1 cellular context compared by ENCODE assay signal in the genomic region with DNA sequence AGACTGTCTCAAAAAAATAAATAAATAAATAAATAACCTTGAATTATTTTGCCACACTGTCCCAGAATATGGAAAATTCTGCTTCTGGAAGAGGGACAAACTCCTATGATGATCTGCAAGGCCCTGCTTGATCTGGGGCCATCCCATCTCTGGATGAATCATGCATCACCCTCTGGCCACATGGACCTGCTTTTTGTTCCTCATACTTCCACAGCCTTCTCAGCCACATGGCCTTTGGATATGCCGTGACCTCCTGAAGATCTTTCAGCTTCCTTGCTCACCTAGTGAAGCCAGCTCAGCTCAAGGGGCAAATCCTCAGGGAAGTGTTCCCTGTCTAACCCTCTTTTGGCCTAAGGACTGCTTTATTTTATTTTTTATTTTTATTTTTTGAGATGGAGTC.
TF ChIP-seq lines count a peak whose summit lies in the region.

No MANE protein-coding gene starts in this region.

TF ChIP-seq in GM12878, 131 proteins besides CTCF, POLR2A, EP300 and RAD21:
- TF ChIP-seq BRCA1 (IDR thresholded peaks at IDR 0.05; ENCODE audit: low read depth, low read length) (no peak), PAX5 (IDR thresholded peaks at IDR 0.05; ENCODE audit: borderline replicate concordance, low read depth, low read length) (no peak), PAX8 (IDR thresholded peaks at IDR 0.05) (no peak), E4F1 (IDR thresholded peaks at IDR 0.05; ENCODE audit: borderline replicate concordance, partially characterized antibody) (no peak), MEF2A (IDR thresholded peaks at IDR 0.05; ENCODE audit: insufficient read depth, low read depth, low read length) (no peak), IKZF2 (IDR thresholded peaks at IDR 0.05) (0 out of 4 replicates have a peak, but pooled peaks have one; percentile 27 to 35)
- TF ChIP-seq, protein P1, sequence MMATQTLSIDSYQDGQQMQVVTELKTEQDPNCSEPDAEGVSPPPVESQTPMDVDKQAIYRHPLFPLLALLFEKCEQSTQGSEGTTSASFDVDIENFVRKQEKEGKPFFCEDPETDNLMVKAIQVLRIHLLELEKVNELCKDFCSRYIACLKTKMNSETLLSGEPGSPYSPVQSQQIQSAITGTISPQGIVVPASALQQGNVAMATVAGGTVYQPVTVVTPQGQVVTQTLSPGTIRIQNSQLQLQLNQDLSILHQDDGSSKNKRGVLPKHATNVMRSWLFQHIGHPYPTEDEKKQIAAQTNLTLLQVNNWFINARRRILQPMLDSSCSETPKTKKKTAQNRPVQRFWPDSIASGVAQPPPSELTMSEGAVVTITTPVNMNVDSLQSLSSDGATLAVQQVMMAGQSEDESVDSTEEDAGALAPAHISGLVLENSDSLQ (IDR thresholded peaks at IDR 0.05): no peak
TF ChIP-seq in GM12878: peak in this region for 1.
